ENCODE assay signal across 1 cellular context in genomic region chr4:143352052-143352451, GRCh38.
TF ChIP-seq lines count a peak whose summit lies in the region.

No MANE protein-coding gene starts in this region.

TF ChIP-seq in IMR-90, 13 proteins besides CTCF, POLR2A, EP300 and RAD21 (continued from another document):
- no peak for TF ChIP-seq USF2 (IDR thresholded peaks at IDR 0.05; ENCODE audit: low read depth, low read length)
- no peak for TF ChIP-seq BHLHE40 (IDR thresholded peaks at IDR 0.05; ENCODE audit: low read depth, low read length)
- TF ChIP-seq MAFK (IDR thresholded peaks at IDR 0.05; ENCODE audit: low read depth, low read length) = no peak
- no peak for TF ChIP-seq CEBPB (IDR thresholded peaks at IDR 0.05; ENCODE audit: low read depth, low read length)
- no peak for TF ChIP-seq SMC3 (IDR thresholded peaks at IDR 0.05; ENCODE audit: low read depth, low read length)
- TF ChIP-seq FOS (IDR thresholded peaks at IDR 0.05; ENCODE audit: low read depth, low read length) = no peak
- TF ChIP-seq MXI1 (IDR thresholded peaks at IDR 0.05; ENCODE audit: borderline replicate concordance, low read depth, low read length) = no peak
- TF ChIP-seq RCOR1 (IDR thresholded peaks at IDR 0.05; ENCODE audit: insufficient replicate concordance, low read length) = no peak
- no peak for TF ChIP-seq RFX5 (IDR thresholded peaks at IDR 0.05; ENCODE audit: low read depth, low read length)
